8 cellular contexts compared by ENCODE assay signal in genomic region chr3:79361748-79362378, GRCh38.
A peak's percentile ranks its signal among the peaks of the same experiment; 100 is the strongest.
DNase-seq lines count a peak whose midpoint lies in the region; ATAC-seq and TF ChIP-seq lines count a peak whose summit lies in the region.

No MANE protein-coding gene starts in this region.

- POLR2A ChIA-PET in activated B cell treated with CpG ODN at 0.5 μM for 24 hours (lab: Charles Lee), result no interaction called here

- DNase-seq in GM03348 (ENCODE audit: low spot score) (peak; percentile 40), MV-4-11 (lab: John Stamatoyannopoulos, UW) (peak; percentile 34), activated B cell treated with CpG ODN at 0.5 μM for 24 hours (no peak), iris pigment epithelial cell (ENCODE audit: low read depth) (peak; percentile 55), middle frontal gyrus (ENCODE audit: extremely low spot score, low spot score) (no peak), HPDE6-E6E7 (ENCODE audit: extremely low spot score) (no peak)
- no peak for DNase-seq in activated T-cell treated with anti-CD3 and anti-CD28 coated beads, Interleukin-2, amount 50 U/mL, for 48 hours

- H3K27me3 Mint-ChIP-seq in activated B cell treated with CpG ODN at 0.5 μM for 24 hours, result no peaks in the 10 kb centered on the region

- H3K9me3 Mint-ChIP-seq in activated B cell treated with CpG ODN at 0.5 μM for 24 hours, result peaks cover 5% of the 10 kb centered on the region

- H3K4me3 Mint-ChIP-seq in activated B cell treated with CpG ODN at 0.5 μM for 24 hours, result no peak overlapping the region

- no peaks in the 10 kb centered on the region for H3K4me1 Mint-ChIP-seq in activated B cell treated with CpG ODN at 0.5 μM for 24 hours

- H3K36me3 Mint-ChIP-seq in activated B cell treated with CpG ODN at 0.5 μM for 24 hours (ENCODE audit: low read depth), result no peaks in the 10 kb centered on the region

- intact Hi-C loops in activated B cell treated with CpG ODN at 0.5 μM for 24 hours (cut with micrococcal nuclease), result loop anchor here (2.0 kb wide), 1 partner anchor 703 kb away; no protein-coding TSS in a partner anchor

- ATAC-seq in GM21786 (IDR thresholded peaks at IDR 0.05; ENCODE audit: unreplicated experiment) (peak; percentile 62), activated B cell treated with CpG ODN at 0.5 μM for 24 hours (ENCODE audit: low read depth) (no peak)

- TF ChIP-seq CTCF in activated B cell treated with CpG ODN at 0.5 μM for 24 hours (IDR thresholded peaks at IDR 0.05), result peak; percentile 68

- CTCF ChIA-PET in activated B cell treated with CpG ODN at 0.5 μM for 24 hours (lab: Charles Lee), result interaction anchor here (1.2 to 2.1 kb wide), 3 partner anchors 11 to 71 kb away, joined by 4 to 8 read pairs (median 4); no protein-coding TSS in a partner anchor

- H3K27ac Mint-ChIP-seq in activated B cell treated with CpG ODN at 0.5 μM for 24 hours, result no peak overlapping the region

Comparison
In these comparisons a context has a peak if more than half of its experiments do, and no peak if none do; other contexts are left out.
1. DNase-seq: peak in GM03348 (single experiment), MV-4-11 (single experiment) and iris pigment epithelial cell (single experiment); none in activated B cell treated with CpG ODN at 0.5 μM for 24 hours (single experiment), middle frontal gyrus (single experiment), HPDE6-E6E7 (single experiment) and activated T-cell treated with anti-CD3 and anti-CD28 coated beads, Interleukin-2, amount 50 U/mL, for 48 hours (0 of 2).